11 cellular contexts compared by ENCODE assay signal in the genomic region with DNA sequence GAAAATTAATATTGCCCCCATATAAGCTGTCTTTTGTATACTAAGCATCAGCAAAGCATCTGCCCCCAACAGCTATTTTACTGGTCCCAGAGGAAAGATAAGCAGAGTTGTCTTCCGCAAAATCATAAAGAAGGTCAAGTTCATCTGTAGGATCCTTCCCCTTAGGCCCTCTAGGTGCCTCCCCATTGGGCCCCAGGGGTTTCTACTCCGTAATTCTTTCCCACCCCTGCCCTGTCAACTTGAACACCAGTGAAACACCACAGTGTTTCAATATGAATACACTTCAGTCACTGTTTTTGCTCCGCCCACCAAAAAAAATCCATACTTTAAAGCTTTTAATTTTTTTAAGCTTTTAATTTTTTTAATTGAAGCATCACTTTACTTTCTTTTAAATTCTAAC.
DNase-seq lines count a peak whose midpoint lies in the region; ATAC-seq and TF ChIP-seq lines count a peak whose summit lies in the region.
"Had no signal": no experiment of that assay in that cellular context is flagged by ENCODE, and none has a peak within 500 bp of the region (broad histone marks: within the 10 kb centered on the region; RNA-seq: fewer than 3 reads in every experiment).

No MANE protein-coding gene starts in this region.

- peak; percentile 71 for DNase-seq in activated effector memory CD4-positive, alpha-beta T cell treated with anti-CD3 and anti-CD28 coated beads, Interleukin-2, amount 50 U/mL, for 16 hours
- DNase-seq in activated effector memory CD4-positive, alpha-beta T cell treated with Interleukin-2 at 50 U/mL for 16 hours = no peak
- no peak for DNase-seq in Calu3
- DNase-seq in NCI-H524 treated with DMSO at 0.1 percent for 48 hours (lab: John Stamatoyannopoulos, UW) = no peak
- no peak for DNase-seq in NCI-H1930 (lab: John Stamatoyannopoulos, UW)
- DNase-seq: mammary epithelial cell, MG63, Right ventricle myocardium superior had no signal

- ATAC-seq in HG02588 (IDR thresholded peaks at IDR 0.05; ENCODE audit: unreplicated experiment) (peak; percentile 93), HG03565 (IDR thresholded peaks at IDR 0.05; ENCODE audit: unreplicated experiment) (peak; percentile 92)
- ATAC-seq in stimulated activated memory B cell treated with anti-CD40 and anti-IgM and Interleukin-4, amounts not matched to agents 10 μg/mL and 1 μg/mL and 100 μg/mL, for 72 hours = peak; percentile 97

- H3K4me1 Mint-ChIP-seq in stimulated activated memory B cell treated with anti-CD40 and anti-IgM and Interleukin-4, amounts not matched to agents 10 μg/mL and 1 μg/mL and 100 μg/mL, for 72 hours = peaks cover 56% of the 10 kb centered on the region
- H3K4me1 Mint-ChIP-seq in Calu3 (ENCODE audit: low read depth, unreplicated experiment) = no peaks in the 10 kb centered on the region

- H3K27me3 Mint-ChIP-seq in stimulated activated memory B cell treated with anti-CD40 and anti-IgM and Interleukin-4, amounts not matched to agents 10 μg/mL and 1 μg/mL and 100 μg/mL, for 72 hours = no peaks in the 10 kb centered on the region
- no peaks in the 10 kb centered on the region for H3K27me3 Mint-ChIP-seq in Calu3 (ENCODE audit: unreplicated experiment)

- no TSS peak for BruUV-seq in Calu3 (replicated peaks; lab: Mats Ljungman, UMichigan)

- no peak for TF ChIP-seq CTCF in Calu3 (IDR thresholded peaks at IDR 0.05; ENCODE audit: unreplicated experiment)

- no peaks in the 10 kb centered on the region for H3K9me3 Mint-ChIP-seq in stimulated activated memory B cell treated with anti-CD40 and anti-IgM and Interleukin-4, amounts not matched to agents 10 μg/mL and 1 μg/mL and 100 μg/mL, for 72 hours
- no peaks in the 10 kb centered on the region for H3K9me3 Mint-ChIP-seq in Calu3 (ENCODE audit: low read depth, unreplicated experiment)

- CTCF ChIA-PET in Calu3 (lab: Charles Lee) = no interaction called here

- peaks cover 48% of the 10 kb centered on the region for H3K36me3 Mint-ChIP-seq in stimulated activated memory B cell treated with anti-CD40 and anti-IgM and Interleukin-4, amounts not matched to agents 10 μg/mL and 1 μg/mL and 100 μg/mL, for 72 hours
- no peaks in the 10 kb centered on the region for H3K36me3 Mint-ChIP-seq in Calu3 (ENCODE audit: insufficient read depth, unreplicated experiment)

- no peak overlapping the region for H3K4me3 Mint-ChIP-seq in stimulated activated memory B cell treated with anti-CD40 and anti-IgM and Interleukin-4, amounts not matched to agents 10 μg/mL and 1 μg/mL and 100 μg/mL, for 72 hours
- no peak overlapping the region for H3K4me3 Mint-ChIP-seq in Calu3 (ENCODE audit: low read depth, unreplicated experiment)

- intact Hi-C loops in Calu3 (cut with micrococcal nuclease; ENCODE audit: unreplicated experiment) = no loop called here

- peak overlapping the region; percentile 56 for H3K27ac Mint-ChIP-seq in stimulated activated memory B cell treated with anti-CD40 and anti-IgM and Interleukin-4, amounts not matched to agents 10 μg/mL and 1 μg/mL and 100 μg/mL, for 72 hours
- no peak overlapping the region for H3K27ac Mint-ChIP-seq in Calu3 (ENCODE audit: unreplicated experiment)
